In genomic region chr2:85309699-85310321, GRCh38 we compare ENCODE assay signal across 8 cellular contexts. TPM values are rescaled to one million over a fixed set of nuclear protein-coding genes. Genes with fewer than 3 reads are reported as not detected.
DNase-seq lines count a peak whose midpoint lies in the region; ATAC-seq, FAIRE-seq and TF ChIP-seq lines count a peak whose summit lies in the region.

No MANE protein-coding gene starts in this region.

- no peak for TF ChIP-seq CTCF in MM.1S (IDR thresholded peaks at IDR 0.05; ENCODE audit: low read length)
- TF ChIP-seq CTCF in astrocyte (IDR thresholded peaks at IDR 0.05; ENCODE audit: insufficient read depth, low read depth, low read length), result no peak
- no peak for TF ChIP-seq CTCF in nephron progenitor cell (IDR thresholded peaks at IDR 0.05)

- H3K4me1 ChIP-seq in MM.1S (ENCODE audit: low read length) (peaks cover 28% of the 10 kb centered on the region), astrocyte (ENCODE audit: insufficient read depth, low read length) (peaks cover 18% of the 10 kb centered on the region)

- no peak for FAIRE-seq in astrocyte (lab: Jason Lieb, UNC)

- H3K4me1 Mint-ChIP-seq in astrocyte (ENCODE audit: low read depth, unreplicated experiment), result peaks cover 23% of the 10 kb centered on the region
- H3K4me1 Mint-ChIP-seq in nephron progenitor cell, result peaks cover 39% of the 10 kb centered on the region

- H3K4me3 ChIP-seq in MM.1S (ENCODE audit: low read length), result peak overlapping the region; percentile 58
- H3K4me3 ChIP-seq in astrocyte (ENCODE audit: insufficient read depth, low read depth, low read length), result no peak overlapping the region

- H3F3A ChIP-seq in MM.1S (ENCODE audit: insufficient read depth, low read length), result peaks cover 25% of the 10 kb centered on the region

- H3K4me3 Mint-ChIP-seq in astrocyte (ENCODE audit: unreplicated experiment), result peak overlapping the region; percentile 48
- H3K4me3 Mint-ChIP-seq in nephron progenitor cell, result no peak overlapping the region

- H4K20me1 ChIP-seq in MM.1S (ENCODE audit: insufficient read depth, low read length) (no peaks in the 10 kb centered on the region), astrocyte (ENCODE audit: insufficient read depth, low read length) (peaks cover 5% of the 10 kb centered on the region)

- no peaks in the 10 kb centered on the region for H3K79me2 ChIP-seq in MM.1S (ENCODE audit: low read length)
- no peaks in the 10 kb centered on the region for H3K79me2 ChIP-seq in astrocyte (ENCODE audit: insufficient read depth, low read length)

- DNase-seq in G401 (ENCODE audit: low spot score) (peak; percentile 49), MM.1S (peak; percentile 40), astrocyte (ENCODE audit: low read depth) (no peak), nephron progenitor cell (no peak), germinal center (ENCODE audit: low spot score) (no peak)

- peak overlapping the region; percentile 99 for H3K4me2 ChIP-seq in MM.1S (ENCODE audit: low read depth, low read length)
- no peak overlapping the region for H3K4me2 ChIP-seq in astrocyte (ENCODE audit: low read length)

- H3K27me3 Mint-ChIP-seq in astrocyte (ENCODE audit: low read depth, unreplicated experiment), result no peaks in the 10 kb centered on the region
- no peaks in the 10 kb centered on the region for H3K27me3 Mint-ChIP-seq in nephron progenitor cell (ENCODE audit: low read depth, poor library complexity)

- no peaks in the 10 kb centered on the region for H3K9me2 ChIP-seq in MM.1S (replicated peaks; ENCODE audit: insufficient read depth, low read length)

- H3K36me3 Mint-ChIP-seq in astrocyte (ENCODE audit: low read depth, unreplicated experiment) (peaks cover 10% of the 10 kb centered on the region), nephron progenitor cell (ENCODE audit: low read depth) (peaks cover 49% of the 10 kb centered on the region)

- H3K36me3 ChIP-seq in MM.1S (replicated peaks; ENCODE audit: insufficient read depth, low read length) (no peaks in the 10 kb centered on the region), astrocyte (ENCODE audit: insufficient read depth, low read length) (no peaks in the 10 kb centered on the region)

- H3K9me3 Mint-ChIP-seq in astrocyte (ENCODE audit: unreplicated experiment), result no peaks in the 10 kb centered on the region
- H3K9me3 Mint-ChIP-seq in nephron progenitor cell, result no peaks in the 10 kb centered on the region

- H2AFZ ChIP-seq in MM.1S (ENCODE audit: low read length) (peak overlapping the region; percentile 54), astrocyte (ENCODE audit: low read depth, low read length) (no peak overlapping the region)

- no peak for ATAC-seq in HG02884 (IDR thresholded peaks at IDR 0.05; ENCODE audit: unreplicated experiment)
- no peak for ATAC-seq in HG03460 (IDR thresholded peaks at IDR 0.05; ENCODE audit: unreplicated experiment)
- no peak for ATAC-seq in GM21723 (IDR thresholded peaks at IDR 0.05; ENCODE audit: unreplicated experiment)

- H3K9ac ChIP-seq in MM.1S (ENCODE audit: low read length) (peak overlapping the region; percentile 66), astrocyte (ENCODE audit: low read length) (no peak overlapping the region)

- H3K27ac ChIP-seq in MM.1S (ENCODE audit: low read length) (peak overlapping the region; percentile 95), astrocyte (ENCODE audit: low read depth, low read length) (no peak overlapping the region)

- no peaks in the 10 kb centered on the region for H3K9me3 ChIP-seq in MM.1S (replicated peaks; ENCODE audit: insufficient read depth, low read length)
- no peaks in the 10 kb centered on the region for H3K9me3 ChIP-seq in astrocyte (ENCODE audit: insufficient read depth, low read depth, low read length)

- H3K27ac Mint-ChIP-seq in astrocyte (ENCODE audit: unreplicated experiment), result no peak overlapping the region
- peak overlapping the region; percentile 77 for H3K27ac Mint-ChIP-seq in nephron progenitor cell

- in situ Hi-C loops in G401 (cut with HindIII; ENCODE audit: low sequenced_read_pairs), result no loop called here

- H3K27me3 ChIP-seq in MM.1S (replicated peaks; ENCODE audit: insufficient read depth, low read length) (no peaks in the 10 kb centered on the region), astrocyte (ENCODE audit: insufficient read depth, low read length) (no peaks in the 10 kb centered on the region)

RNA-seq across cellular contexts. Expression of gene TGOLN2, which starts 18.0 kb away (rescaled TPM):
- 14.1 and 16.9 TPM in 2 replicates for total RNA-seq in G401 (2014; rRNA removed; shearing (Covaris generic))
- total RNA-seq in astrocyte, result 86.7 and 90.8 TPM in 2 replicates

RNA-seq across cellular contexts. Expression of gene RETSAT, which starts 44.5 kb away (rescaled TPM):
- total RNA-seq in G401 (2014; rRNA removed; shearing (Covaris generic)), result 32.1 and 39.6 TPM in 2 replicates
- 38.2 and 38.5 TPM in 2 replicates for total RNA-seq in astrocyte

RNA-seq across cellular contexts. Expression of gene ELMOD3, which starts 44.8 kb away (rescaled TPM):
- total RNA-seq in G401 (2014; rRNA removed; shearing (Covaris generic)), result 11.0 and 11.2 TPM in 2 replicates
- total RNA-seq in astrocyte, result 11.2 and 11.7 TPM in 2 replicates

Comparison
In these comparisons a context has a peak if more than half of its experiments do, and no peak if none do; other contexts are left out.
1. DNase-seq: peak in G401 (single experiment) and MM.1S (single experiment); none in astrocyte (single experiment), nephron progenitor cell (single experiment) and germinal center (single experiment).